Comparison of ENCODE assay signal across 16 cellular contexts in genomic region chr5:178551468-178551867, GRCh38.
"Had no signal": no experiment of that assay in that cellular context is flagged by ENCODE, and none has a peak within 500 bp of the region (broad histone marks: within the 10 kb centered on the region; RNA-seq: fewer than 3 reads in every experiment).

No MANE protein-coding gene starts in this region.

- H3K4me3 ChIP-seq: coronary artery, heart right ventricle, right atrium auricular region had no signal

- H3K9me3 ChIP-seq: heart right ventricle, neutrophil, right atrium auricular region had no signal

- ATAC-seq: activated CD8-positive, alpha-beta T cell treated with anti-CD3 and anti-CD28 coated beads, Interleukin-2, amount 10 ng/mL, durations not matched to agents 7 days and 5 days; activated T-helper 17 cell treated with anti-CD3 and anti-CD28 coated beads, Interleukin-2, amount 50 U/mL, for 72 hours; heart right ventricle; T-cell had no signal

- H3K27ac ChIP-seq: coronary artery, heart right ventricle, neutrophil, right atrium auricular region, WERI-Rb-1 had no signal

- H3K27me3 ChIP-seq: neutrophil, right atrium auricular region had no signal

- DNase-seq: activated CD4-positive, alpha-beta T cell treated with anti-CD3 and anti-CD28 coated beads for 4 hours; activated CD8-positive, alpha-beta T cell treated with anti-CD3 and anti-CD28 coated beads, Interleukin-2, amount 10 ng/mL, durations not matched to agents 7 days and 5 days; activated naive CD4-positive, alpha-beta T cell treated with anti-CD3 and anti-CD28 coated beads, Interleukin-2, amount 10 ng/mL, durations not matched to agents 7 days and 5 days; effector CD4-positive, alpha-beta T cell; foreskin melanocyte; heart right ventricle; islet precursor cell; stimulated activated CD4-positive, alpha-beta T cell treated with anti-CD3 and anti-CD28 coated beads, Interleukin-1b, Interleukin-23, amount 100 ng/mL, for 48 hours; stimulated activated naive CD4-positive, alpha-beta T cell treated with Interleukin-2 at 50 U/mL for 16 hours; T-cell; T1000; WERI-Rb-1 had no signal

- H3K36me3 ChIP-seq: heart right ventricle, neutrophil, right atrium auricular region, WERI-Rb-1 had no signal
